Comparison of ENCODE assay signal across 1 cellular context in the genomic region with DNA sequence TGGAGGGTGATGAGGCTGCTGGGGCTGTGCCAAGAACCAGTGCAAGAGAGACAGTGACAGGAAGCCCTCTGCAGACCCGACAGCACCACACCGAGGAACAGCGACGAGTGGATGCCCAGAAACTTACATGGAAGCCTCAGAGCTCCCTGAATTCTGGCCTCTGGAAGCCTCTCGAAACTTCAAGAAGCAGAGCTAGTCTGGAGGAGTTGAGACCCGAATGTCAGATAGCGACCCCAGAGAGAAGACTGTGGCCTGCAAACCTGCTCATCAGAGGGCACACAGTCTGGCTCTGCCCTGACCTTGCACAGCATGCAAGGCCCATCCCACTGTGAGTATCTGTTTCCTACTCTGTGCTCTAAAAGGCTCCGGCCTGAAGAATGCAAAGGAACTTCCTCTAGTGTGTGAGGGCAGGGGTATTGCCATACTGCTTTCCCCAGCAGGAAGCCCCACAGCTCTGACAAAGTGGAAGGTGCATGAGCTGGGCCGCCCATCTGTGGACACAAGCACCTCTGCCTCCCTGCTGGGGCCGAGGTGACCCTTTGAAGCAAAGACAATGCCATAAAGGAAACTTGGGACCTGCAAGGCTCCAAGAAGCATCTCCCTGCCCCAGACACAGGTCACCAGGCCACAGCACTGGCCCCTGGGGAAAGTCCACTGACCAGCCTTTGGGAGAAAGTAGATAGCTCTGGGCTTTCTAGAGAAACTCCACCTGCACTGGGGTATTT.
TF ChIP-seq lines count a peak whose summit lies in the region.

No MANE protein-coding gene starts in this region.

TF ChIP-seq in K562, 482 proteins besides CTCF, POLR2A, EP300 and RAD21 (continued from another document):
- TF ChIP-seq, protein P1, sequence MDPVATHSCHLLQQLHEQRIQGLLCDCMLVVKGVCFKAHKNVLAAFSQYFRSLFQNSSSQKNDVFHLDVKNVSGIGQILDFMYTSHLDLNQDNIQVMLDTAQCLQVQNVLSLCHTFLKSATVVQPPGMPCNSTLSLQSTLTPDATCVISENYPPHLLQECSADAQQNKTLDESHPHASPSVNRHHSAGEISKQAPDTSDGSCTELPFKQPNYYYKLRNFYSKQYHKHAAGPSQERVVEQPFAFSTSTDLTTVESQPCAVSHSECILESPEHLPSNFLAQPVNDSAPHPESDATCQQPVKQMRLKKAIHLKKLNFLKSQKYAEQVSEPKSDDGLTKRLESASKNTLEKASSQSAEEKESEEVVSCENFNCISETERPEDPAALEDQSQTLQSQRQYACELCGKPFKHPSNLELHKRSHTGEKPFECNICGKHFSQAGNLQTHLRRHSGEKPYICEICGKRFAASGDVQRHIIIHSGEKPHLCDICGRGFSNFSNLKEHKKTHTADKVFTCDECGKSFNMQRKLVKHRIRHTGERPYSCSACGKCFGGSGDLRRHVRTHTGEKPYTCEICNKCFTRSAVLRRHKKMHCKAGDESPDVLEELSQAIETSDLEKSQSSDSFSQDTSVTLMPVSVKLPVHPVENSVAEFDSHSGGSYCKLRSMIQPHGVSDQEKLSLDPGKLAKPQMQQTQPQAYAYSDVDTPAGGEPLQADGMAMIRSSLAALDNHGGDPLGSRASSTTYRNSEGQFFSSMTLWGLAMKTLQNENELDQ (CRISPR knock-in tag; IDR thresholded peaks at IDR 0.05; ENCODE audit: borderline replicate concordance), result no peak
- TF ChIP-seq, protein P2, sequence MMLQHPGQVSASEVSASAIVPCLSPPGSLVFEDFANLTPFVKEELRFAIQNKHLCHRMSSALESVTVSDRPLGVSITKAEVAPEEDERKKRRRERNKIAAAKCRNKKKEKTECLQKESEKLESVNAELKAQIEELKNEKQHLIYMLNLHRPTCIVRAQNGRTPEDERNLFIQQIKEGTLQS (IDR thresholded peaks at IDR 0.05), result no peak
- TF ChIP-seq, protein P2 (CRISPR knock-in tag; conservative IDR thresholded peaks at IDR 0.05), result no peak
- TF ChIP-seq ZC3H8 (IDR thresholded peaks at IDR 0.05) (no peak), ZNF175 (CRISPR knock-in tag; IDR thresholded peaks at IDR 0.05; ENCODE audit: low read depth) (no peak), HMG20B (CRISPR knock-in tag; IDR thresholded peaks at IDR 0.05) (no peak)
- TF ChIP-seq, protein P3, sequence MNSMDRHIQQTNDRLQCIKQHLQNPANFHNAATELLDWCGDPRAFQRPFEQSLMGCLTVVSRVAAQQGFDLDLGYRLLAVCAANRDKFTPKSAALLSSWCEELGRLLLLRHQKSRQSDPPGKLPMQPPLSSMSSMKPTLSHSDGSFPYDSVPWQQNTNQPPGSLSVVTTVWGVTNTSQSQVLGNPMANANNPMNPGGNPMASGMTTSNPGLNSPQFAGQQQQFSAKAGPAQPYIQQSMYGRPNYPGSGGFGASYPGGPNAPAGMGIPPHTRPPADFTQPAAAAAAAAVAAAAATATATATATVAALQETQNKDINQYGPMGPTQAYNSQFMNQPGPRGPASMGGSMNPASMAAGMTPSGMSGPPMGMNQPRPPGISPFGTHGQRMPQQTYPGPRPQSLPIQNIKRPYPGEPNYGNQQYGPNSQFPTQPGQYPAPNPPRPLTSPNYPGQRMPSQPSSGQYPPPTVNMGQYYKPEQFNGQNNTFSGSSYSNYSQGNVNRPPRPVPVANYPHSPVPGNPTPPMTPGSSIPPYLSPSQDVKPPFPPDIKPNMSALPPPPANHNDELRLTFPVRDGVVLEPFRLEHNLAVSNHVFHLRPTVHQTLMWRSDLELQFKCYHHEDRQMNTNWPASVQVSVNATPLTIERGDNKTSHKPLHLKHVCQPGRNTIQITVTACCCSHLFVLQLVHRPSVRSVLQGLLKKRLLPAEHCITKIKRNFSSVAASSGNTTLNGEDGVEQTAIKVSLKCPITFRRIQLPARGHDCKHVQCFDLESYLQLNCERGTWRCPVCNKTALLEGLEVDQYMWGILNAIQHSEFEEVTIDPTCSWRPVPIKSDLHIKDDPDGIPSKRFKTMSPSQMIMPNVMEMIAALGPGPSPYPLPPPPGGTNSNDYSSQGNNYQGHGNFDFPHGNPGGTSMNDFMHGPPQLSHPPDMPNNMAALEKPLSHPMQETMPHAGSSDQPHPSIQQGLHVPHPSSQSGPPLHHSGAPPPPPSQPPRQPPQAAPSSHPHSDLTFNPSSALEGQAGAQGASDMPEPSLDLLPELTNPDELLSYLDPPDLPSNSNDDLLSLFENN (IDR thresholded peaks at IDR 0.05; ENCODE audit: low read depth in 2 of 2, low read length in 2 of 2), result 0 out of 4 replicates have a peak, but pooled peaks of 1 of the 2 experiments have one; percentile 58
- TF ChIP-seq, protein P4, sequence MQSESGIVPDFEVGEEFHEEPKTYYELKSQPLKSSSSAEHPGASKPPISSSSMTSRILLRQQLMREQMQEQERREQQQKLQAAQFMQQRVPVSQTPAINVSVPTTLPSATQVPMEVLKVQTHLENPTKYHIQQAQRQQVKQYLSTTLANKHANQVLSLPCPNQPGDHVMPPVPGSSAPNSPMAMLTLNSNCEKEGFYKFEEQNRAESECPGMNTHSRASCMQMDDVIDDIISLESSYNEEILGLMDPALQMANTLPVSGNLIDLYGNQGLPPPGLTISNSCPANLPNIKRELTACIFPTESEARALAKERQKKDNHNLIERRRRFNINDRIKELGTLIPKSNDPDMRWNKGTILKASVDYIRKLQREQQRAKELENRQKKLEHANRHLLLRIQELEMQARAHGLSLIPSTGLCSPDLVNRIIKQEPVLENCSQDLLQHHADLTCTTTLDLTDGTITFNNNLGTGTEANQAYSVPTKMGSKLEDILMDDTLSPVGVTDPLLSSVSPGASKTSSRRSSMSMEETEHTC (IDR thresholded peaks at IDR 0.05), result no peak
- TF ChIP-seq, protein P5, sequence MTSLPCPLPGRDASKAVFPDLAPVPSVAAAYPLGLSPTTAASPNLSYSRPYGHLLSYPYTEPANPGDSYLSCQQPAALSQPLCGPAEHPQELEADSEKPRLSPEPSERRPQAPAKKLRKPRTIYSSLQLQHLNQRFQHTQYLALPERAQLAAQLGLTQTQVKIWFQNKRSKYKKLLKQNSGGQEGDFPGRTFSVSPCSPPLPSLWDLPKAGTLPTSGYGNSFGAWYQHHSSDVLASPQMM (CRISPR knock-in tag; IDR thresholded peaks at IDR 0.05), result no peak
TF ChIP-seq in K562: peak in this region for 6.
